ENCODE assay signal across 14 cellular contexts in the genomic region with DNA sequence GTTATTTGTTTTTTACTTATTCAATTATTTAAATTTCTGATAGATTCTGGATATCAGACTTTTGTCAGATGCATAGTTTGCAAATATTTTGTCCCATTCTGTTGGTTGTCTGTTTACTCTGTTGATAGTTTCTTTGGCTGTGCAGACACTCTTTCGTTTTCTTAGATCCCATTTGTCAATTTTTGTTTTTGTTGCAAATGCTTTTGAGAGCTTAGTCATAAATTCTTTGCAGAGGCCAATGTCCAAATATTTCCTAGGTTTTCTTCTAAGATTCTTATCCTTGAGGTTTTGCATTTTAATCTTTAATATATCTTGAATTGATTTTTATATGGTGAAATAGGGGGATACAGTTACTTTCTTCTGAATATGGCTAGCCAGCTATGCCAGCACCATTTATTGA.
DNase-seq lines count a peak whose midpoint lies in the region; ATAC-seq and TF ChIP-seq lines count a peak whose summit lies in the region.
"Had no signal": no experiment of that assay in that cellular context is flagged by ENCODE, and none has a peak within 500 bp of the region (broad histone marks: within the 10 kb centered on the region; RNA-seq: fewer than 3 reads in every experiment).

No MANE protein-coding gene starts in this region.

- H3K79me2 ChIP-seq in Karpas-422 (ENCODE audit: low read length), result no peaks in the 10 kb centered on the region
- no peaks in the 10 kb centered on the region for H3K79me2 ChIP-seq in hepatocyte

- DNase-seq in Karpas-422, result peak; percentile 23
- peak; percentile 2 for DNase-seq in brain microvascular endothelial cell
- peak; percentile 43 for DNase-seq in fibroblast of the aortic adventitia (ENCODE audit: low read depth)
- no peak for DNase-seq in UCSD-AML1 (lab: John Stamatoyannopoulos, UW; ENCODE audit: unreplicated experiment)
- DNase-seq in hepatocyte (ENCODE audit: low spot score), result no peak
- DNase-seq in ovary, result no peak
- DNase-seq: CD8-positive, alpha-beta T cell; DND-41; H7; NCI-H146; NCI-H226; NCI-H526 treated with DMSO at 0.1 percent for 48 hours; NK-92 treated with Interleukin-12 subunit alpha and Interleukin-12 subunit beta, amount 100 ng/mL, for 24 hours had no signal

- no peak overlapping the region for H3K4me3 ChIP-seq in Karpas-422 (ENCODE audit: low read length)
- H3K4me3 ChIP-seq in brain microvascular endothelial cell (ENCODE audit: low read depth, low read length), result no peak overlapping the region
- H3K4me3 ChIP-seq in fibroblast of the aortic adventitia (ENCODE audit: low read depth, low read length), result no peak overlapping the region
- H3K4me3 ChIP-seq in hepatocyte, result no peak overlapping the region
- H3K4me3 ChIP-seq in ovary, result no peak overlapping the region

- H3K9me2 ChIP-seq in Karpas-422 (replicated peaks; ENCODE audit: insufficient read depth, low read length) (no peaks in the 10 kb centered on the region), hepatocyte (replicated peaks; ENCODE audit: insufficient read depth) (no peaks in the 10 kb centered on the region)

- H3K4me1 ChIP-seq in Karpas-422 (ENCODE audit: low read length), result no peaks in the 10 kb centered on the region
- no peaks in the 10 kb centered on the region for H3K4me1 ChIP-seq in hepatocyte (ENCODE audit: insufficient read depth)
- H3K4me1 ChIP-seq in ovary (ENCODE audit: insufficient read depth), result no peaks in the 10 kb centered on the region

- no peak for TF ChIP-seq POLR2A in ovary (IDR thresholded peaks at IDR 0.05)

- TF ChIP-seq EP300 in ovary (IDR thresholded peaks at IDR 0.05), result no peak

- no peak overlapping the region for H2AFZ ChIP-seq in Karpas-422 (ENCODE audit: low read length)
- no peak overlapping the region for H2AFZ ChIP-seq in hepatocyte

- in situ Hi-C loops in brain microvascular endothelial cell (cut with HindIII; ENCODE audit: low pct_ligation_motif_present, low sequenced_read_pairs), result no loop called here

- no peak overlapping the region for H3K9ac ChIP-seq in Karpas-422 (ENCODE audit: low read length)

- H3K36me3 ChIP-seq in Karpas-422 (ENCODE audit: insufficient read depth, low read length), result no peaks in the 10 kb centered on the region
- no peaks in the 10 kb centered on the region for H3K36me3 ChIP-seq in brain microvascular endothelial cell (replicated peaks)
- no peaks in the 10 kb centered on the region for H3K36me3 ChIP-seq in hepatocyte (replicated peaks; ENCODE audit: insufficient read depth, low read depth)
- no peaks in the 10 kb centered on the region for H3K36me3 ChIP-seq in ovary

- intact Hi-C loops in ovary (cut with DNase I), result no loop called here

- no peak for ATAC-seq in GM19328 (IDR thresholded peaks at IDR 0.05; ENCODE audit: unreplicated experiment)
- ATAC-seq: CD8-positive, alpha-beta T cell had no signal

- H3K9me3 ChIP-seq in Karpas-422 (ENCODE audit: low read length) (no peaks in the 10 kb centered on the region), hepatocyte (ENCODE audit: low read depth) (no peaks in the 10 kb centered on the region), ovary (no peaks in the 10 kb centered on the region)

- no peak for TF ChIP-seq CTCF in brain microvascular endothelial cell (IDR thresholded peaks at IDR 0.05; ENCODE audit: low read depth, low read length, missing control alignments)
- no peak for TF ChIP-seq CTCF in fibroblast of the aortic adventitia (IDR thresholded peaks at IDR 0.05; ENCODE audit: insufficient read depth, low read length)
- no peak for TF ChIP-seq CTCF in hepatocyte (IDR thresholded peaks at IDR 0.05; ENCODE audit: poor library complexity)
- no peak for TF ChIP-seq CTCF in ovary (IDR thresholded peaks at IDR 0.05)

- H4K20me1 ChIP-seq in Karpas-422 (ENCODE audit: insufficient read depth, low read depth, low read length), result no peaks in the 10 kb centered on the region
- H4K20me1 ChIP-seq in hepatocyte (ENCODE audit: insufficient read depth, poor library complexity, severe bottlenecking), result no peaks in the 10 kb centered on the region

- H3K4me2 ChIP-seq in Karpas-422 (ENCODE audit: low read depth, low read length, poor library complexity, severe bottlenecking) (no peak overlapping the region), hepatocyte (no peak overlapping the region)

- H3K27ac ChIP-seq in Karpas-422 (ENCODE audit: low read length) (no peak overlapping the region), brain microvascular endothelial cell (peak overlapping the region; percentile 17), hepatocyte (no peak overlapping the region), ovary (no peak overlapping the region)

- no peaks in the 10 kb centered on the region for H3K27me3 ChIP-seq in Karpas-422 (ENCODE audit: low read length)
- no peaks in the 10 kb centered on the region for H3K27me3 ChIP-seq in brain microvascular endothelial cell (replicated peaks)
- no peaks in the 10 kb centered on the region for H3K27me3 ChIP-seq in hepatocyte
- no peaks in the 10 kb centered on the region for H3K27me3 ChIP-seq in ovary

- 81% methylated on average over 1 of the region's 1 CpG for WGBS in hepatocyte (ENCODE audit: low lambda C conversion rate, missing lambda C conversion rate)
- 52 to 65% (median 58%) methylated on average over 1 of the region's 1 CpG for WGBS in ovary, 3 donors

Comparison
In these comparisons a context has a peak if more than half of its experiments do, and no peak if none do; other contexts are left out.
1. DNase-seq: peak in Karpas-422 (single experiment), brain microvascular endothelial cell (single experiment) and fibroblast of the aortic adventitia (single experiment); none in UCSD-AML1 (single experiment), hepatocyte (single experiment) and ovary (0 of 5).